20 cellular contexts compared by ENCODE assay signal in the genomic region with DNA sequence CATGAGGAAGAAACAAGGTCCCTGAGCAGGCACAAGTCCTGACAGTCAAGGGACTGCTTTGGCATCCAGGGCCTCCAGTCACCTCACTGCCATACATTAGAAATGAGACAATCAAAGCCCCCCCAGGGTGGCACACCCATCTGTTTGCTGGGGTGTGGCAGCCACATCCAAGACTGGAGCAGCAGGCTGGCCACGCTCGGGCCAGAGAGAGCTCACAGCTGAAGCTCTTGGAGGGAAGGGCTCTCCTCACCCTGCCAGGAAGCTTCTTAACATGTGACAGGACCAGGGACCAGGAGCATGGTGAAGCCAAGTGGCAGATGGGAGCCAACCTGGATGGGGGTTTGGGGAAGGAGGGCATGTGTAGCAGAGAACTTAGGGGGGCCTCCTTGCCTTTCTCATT.
"Had no signal": no experiment of that assay in that cellular context is flagged by ENCODE, and none has a peak within 500 bp of the region (broad histone marks: within the 10 kb centered on the region; RNA-seq: fewer than 3 reads in every experiment).

No MANE protein-coding gene starts in this region.

- H3K9me3 ChIP-seq: ascending aorta, breast epithelium, esophagus muscularis mucosa, right atrium auricular region, tibial nerve, uterus had no signal

- H3K27ac Mint-ChIP-seq: activated naive CD4-positive, alpha-beta T cell treated with anti-CD3 and anti-CD28 coated beads for 36 hours; activated naive CD8-positive, alpha-beta T cell treated with anti-CD3 and anti-CD28 coated beads, Interleukin-2, amount 50 U/mL, for 24 hours; activated T-helper 2 cell treated with anti-CD3 and anti-CD28 coated beads, Interferon-gamma antibody, Interleukin-2, Interleukin-4, amounts not matched to agents 10 μg/mL and 5 μg/mL and 100 μg/mL, durations not matched to agents 14 hours and 24 hours and 36 hours; memory B cell; natural killer cell; T-helper 2 cell treated with Interferon-gamma antibody and Interleukin-4, amounts not matched to agents 5 μg/mL and 100 μg/mL, for 36 hours had no signal

- H3K4me1 Mint-ChIP-seq: activated naive CD8-positive, alpha-beta T cell treated with anti-CD3 and anti-CD28 coated beads, Interleukin-2, amount 50 U/mL, for 24 hours had no signal

- H3K4me3 Mint-ChIP-seq: activated naive CD4-positive, alpha-beta T cell treated with anti-CD3 and anti-CD28 coated beads for 36 hours; activated naive CD8-positive, alpha-beta T cell treated with anti-CD3 and anti-CD28 coated beads, Interleukin-2, amount 50 U/mL, for 24 hours; memory B cell; natural killer cell; T-helper 2 cell treated with Interferon-gamma antibody and Interleukin-4, amounts not matched to agents 5 μg/mL and 100 μg/mL, for 36 hours had no signal

- DNase-seq: activated CD4-positive, alpha-beta T cell treated with anti-CD3 and anti-CD28 coated beads, Interleukin-2, amount 50 U/mL, for 1 hour; activated CD8-positive, alpha-beta memory T cell treated with anti-CD3 and anti-CD28 coated beads for 24 hours; activated naive CD4-positive, alpha-beta T cell treated with anti-CD3 and anti-CD28 coated beads for 36 hours; activated naive CD8-positive, alpha-beta T cell treated with anti-CD3 and anti-CD28 coated beads, Interleukin-2, amount 50 U/mL, for 24 hours; hippocampal formation; kidney; left ventricle myocardium superior; natural killer cell; stimulated activated CD4-positive, alpha-beta T cell treated with anti-CD3 and anti-CD28 coated beads, Interleukin-15, amount 100 ng/mL, for 24 hours; stimulated activated CD4-positive, alpha-beta T cell treated with anti-CD3 and anti-CD28 coated beads, Interleukin-4, amount 100 ng/mL, for 1 hour; stimulated activated naive CD4-positive, alpha-beta T cell treated with Interleukin-2 at 50 U/mL for 16 hours; uterus had no signal

- ATAC-seq: activated naive CD8-positive, alpha-beta T cell treated with anti-CD3 and anti-CD28 coated beads, Interleukin-2, amount 50 U/mL, for 24 hours; left ventricle myocardium superior; natural killer cell had no signal

- H3K27me3 Mint-ChIP-seq: activated naive CD8-positive, alpha-beta T cell treated with anti-CD3 and anti-CD28 coated beads, Interleukin-2, amount 50 U/mL, for 24 hours; memory B cell had no signal
